ENCODE assay signal across 1 cellular context in the genomic region with DNA sequence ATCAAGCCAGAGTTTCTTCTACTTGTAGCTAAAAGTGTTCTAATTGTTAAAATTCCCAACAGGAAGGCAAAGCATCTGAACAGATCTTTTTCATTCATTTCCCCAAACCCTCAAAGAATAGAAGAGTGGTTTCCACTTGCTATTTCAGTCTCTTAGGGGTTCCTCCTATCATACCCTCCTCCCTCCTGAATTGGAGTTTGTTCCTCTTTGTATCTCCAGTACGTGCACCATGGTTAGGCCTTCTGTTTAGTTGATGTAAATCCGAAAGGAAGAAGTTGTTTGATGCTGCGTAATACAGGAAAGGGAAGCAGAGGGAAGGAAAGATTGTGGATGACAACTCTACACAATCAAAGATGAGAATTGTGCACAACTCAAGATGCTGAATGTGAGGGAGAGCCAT.
TF ChIP-seq lines count a peak whose summit lies in the region.

No MANE protein-coding gene starts in this region.

TF ChIP-seq in GM23338, 12 proteins besides CTCF, POLR2A, EP300 and RAD21 (continued from another document):
- TF ChIP-seq, protein P1, sequence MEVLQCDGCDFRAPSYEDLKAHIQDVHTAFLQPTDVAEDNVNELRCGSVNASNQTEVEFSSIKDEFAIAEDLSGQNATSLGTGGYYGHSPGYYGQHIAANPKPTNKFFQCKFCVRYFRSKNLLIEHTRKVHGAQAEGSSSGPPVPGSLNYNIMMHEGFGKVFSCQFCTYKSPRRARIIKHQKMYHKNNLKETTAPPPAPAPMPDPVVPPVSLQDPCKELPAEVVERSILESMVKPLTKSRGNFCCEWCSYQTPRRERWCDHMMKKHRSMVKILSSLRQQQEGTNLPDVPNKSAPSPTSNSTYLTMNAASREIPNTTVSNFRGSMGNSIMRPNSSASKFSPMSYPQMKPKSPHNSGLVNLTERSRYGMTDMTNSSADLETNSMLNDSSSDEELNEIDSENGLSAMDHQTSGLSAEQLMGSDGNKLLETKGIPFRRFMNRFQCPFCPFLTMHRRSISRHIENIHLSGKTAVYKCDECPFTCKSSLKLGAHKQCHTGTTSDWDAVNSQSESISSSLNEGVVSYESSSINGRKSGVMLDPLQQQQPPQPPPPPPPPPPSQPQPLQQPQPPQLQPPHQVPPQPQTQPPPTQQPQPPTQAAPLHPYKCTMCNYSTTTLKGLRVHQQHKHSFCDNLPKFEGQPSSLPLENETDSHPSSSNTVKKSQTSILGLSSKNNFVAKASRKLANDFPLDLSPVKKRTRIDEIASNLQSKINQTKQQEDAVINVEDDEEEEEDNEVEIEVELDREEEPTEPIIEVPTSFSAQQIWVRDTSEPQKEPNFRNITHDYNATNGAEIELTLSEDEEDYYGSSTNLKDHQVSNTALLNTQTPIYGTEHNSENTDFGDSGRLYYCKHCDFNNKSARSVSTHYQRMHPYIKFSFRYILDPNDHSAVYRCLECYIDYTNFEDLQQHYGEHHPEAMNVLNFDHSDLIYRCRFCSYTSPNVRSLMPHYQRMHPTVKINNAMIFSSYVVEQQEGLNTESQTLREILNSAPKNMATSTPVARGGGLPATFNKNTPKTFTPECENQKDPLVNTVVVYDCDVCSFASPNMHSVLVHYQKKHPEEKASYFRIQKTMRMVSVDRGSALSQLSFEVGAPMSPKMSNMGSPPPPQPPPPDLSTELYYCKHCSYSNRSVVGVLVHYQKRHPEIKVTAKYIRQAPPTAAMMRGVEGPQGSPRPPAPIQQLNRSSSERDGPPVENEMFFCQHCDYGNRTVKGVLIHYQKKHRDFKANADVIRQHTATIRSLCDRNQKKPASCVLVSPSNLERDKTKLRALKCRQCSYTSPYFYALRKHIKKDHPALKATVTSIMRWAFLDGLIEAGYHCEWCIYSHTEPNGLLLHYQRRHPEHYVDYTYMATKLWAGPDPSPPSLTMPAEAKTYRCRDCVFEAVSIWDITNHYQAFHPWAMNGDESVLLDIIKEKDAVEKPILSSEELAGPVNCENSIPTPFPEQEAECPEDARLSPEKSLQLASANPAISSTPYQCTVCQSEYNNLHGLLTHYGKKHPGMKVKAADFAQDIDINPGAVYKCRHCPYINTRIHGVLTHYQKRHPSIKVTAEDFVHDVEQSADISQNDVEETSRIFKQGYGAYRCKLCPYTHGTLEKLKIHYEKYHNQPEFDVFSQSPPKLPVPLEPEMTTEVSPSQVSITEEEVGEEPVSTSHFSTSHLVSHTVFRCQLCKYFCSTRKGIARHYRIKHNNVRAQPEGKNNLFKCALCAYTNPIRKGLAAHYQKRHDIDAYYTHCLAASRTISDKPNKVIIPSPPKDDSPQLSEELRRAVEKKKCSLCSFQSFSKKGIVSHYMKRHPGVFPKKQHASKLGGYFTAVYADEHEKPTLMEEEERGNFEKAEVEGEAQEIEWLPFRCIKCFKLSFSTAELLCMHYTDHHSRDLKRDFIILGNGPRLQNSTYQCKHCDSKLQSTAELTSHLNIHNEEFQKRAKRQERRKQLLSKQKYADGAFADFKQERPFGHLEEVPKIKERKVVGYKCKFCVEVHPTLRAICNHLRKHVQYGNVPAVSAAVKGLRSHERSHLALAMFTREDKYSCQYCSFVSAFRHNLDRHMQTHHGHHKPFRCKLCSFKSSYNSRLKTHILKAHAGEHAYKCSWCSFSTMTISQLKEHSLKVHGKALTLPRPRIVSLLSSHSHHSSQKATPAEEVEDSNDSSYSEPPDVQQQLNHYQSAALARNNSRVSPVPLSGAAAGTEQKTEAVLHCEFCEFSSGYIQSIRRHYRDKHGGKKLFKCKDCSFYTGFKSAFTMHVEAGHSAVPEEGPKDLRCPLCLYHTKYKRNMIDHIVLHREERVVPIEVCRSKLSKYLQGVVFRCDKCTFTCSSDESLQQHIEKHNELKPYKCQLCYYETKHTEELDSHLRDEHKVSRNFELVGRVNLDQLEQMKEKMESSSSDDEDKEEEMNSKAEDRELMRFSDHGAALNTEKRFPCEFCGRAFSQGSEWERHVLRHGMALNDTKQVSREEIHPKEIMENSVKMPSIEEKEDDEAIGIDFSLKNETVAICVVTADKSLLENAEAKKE (CRISPR knock-in tag; IDR thresholded peaks at IDR 0.05) = no peak
- no peak for TF ChIP-seq ZNF114 (CRISPR knock-in tag; IDR thresholded peaks at IDR 0.05)
- TF ChIP-seq CREB1 (CRISPR knock-in tag; IDR thresholded peaks at IDR 0.05; ENCODE audit: low read depth) = no peak
- no peak for TF ChIP-seq ETS1 (IDR thresholded peaks at IDR 0.05)
